In genomic region chr10:74187237-74187636, GRCh38 we compare ENCODE assay signal across 20 cellular contexts. TPM values are rescaled to one million over a fixed set of nuclear protein-coding genes. Genes with fewer than 3 reads are reported as not detected.
A peak's percentile ranks its signal among the peaks of the same experiment; 100 is the strongest.
DNase-seq lines count a peak whose midpoint lies in the region; ATAC-seq and TF ChIP-seq lines count a peak whose summit lies in the region.
"Had no signal": no experiment of that assay in that cellular context is flagged by ENCODE, and none has a peak within 500 bp of the region (broad histone marks: within the 10 kb centered on the region; RNA-seq: fewer than 3 reads in every experiment).

No MANE protein-coding gene starts in this region.

- H3K27ac ChIP-seq in RWPE2 (ENCODE audit: poor library complexity, severe bottlenecking) (peak overlapping the region; percentile 100), foreskin keratinocyte (peak overlapping the region; percentile 38)
- H3K27ac ChIP-seq: parathyroid adenoma, vagina had no signal

- no peaks in the 10 kb centered on the region for H3K27me3 Mint-ChIP-seq in activated naive CD8-positive, alpha-beta T cell
- no peaks in the 10 kb centered on the region for H3K27me3 Mint-ChIP-seq in activated naive CD8-positive, alpha-beta T cell treated with anti-CD3 and anti-CD28 coated beads for 36 hours

- intact Hi-C loops in posterior cingulate gyrus (cut with DNase I): no loop called here

- no peak overlapping the region for H3K4me3 Mint-ChIP-seq in activated naive CD8-positive, alpha-beta T cell
- H3K4me3 Mint-ChIP-seq in activated naive CD8-positive, alpha-beta T cell treated with anti-CD3 and anti-CD28 coated beads for 36 hours: no peak overlapping the region
- H3K4me3 Mint-ChIP-seq: brain, natural killer cell had no signal

- H3K9me3 ChIP-seq in RWPE2 (ENCODE audit: severe bottlenecking): no peaks in the 10 kb centered on the region
- H3K9me3 ChIP-seq: Caco-2, vagina had no signal

- H3K4me1 ChIP-seq in RWPE2 (ENCODE audit: insufficient read depth, poor library complexity, severe bottlenecking) (peaks cover 54% of the 10 kb centered on the region), foreskin keratinocyte (peaks cover 40% of the 10 kb centered on the region)
- H3K4me1 ChIP-seq: parathyroid adenoma had no signal

- no peaks in the 10 kb centered on the region for H3K9me3 Mint-ChIP-seq in activated naive CD8-positive, alpha-beta T cell (ENCODE audit: low read depth)
- H3K9me3 Mint-ChIP-seq in activated naive CD8-positive, alpha-beta T cell treated with anti-CD3 and anti-CD28 coated beads for 36 hours: peaks cover 4% of the 10 kb centered on the region
- H3K9me3 Mint-ChIP-seq: natural killer cell had no signal

- no peak for DNase-seq in activated naive CD8-positive, alpha-beta T cell treated with anti-CD3 and anti-CD28 coated beads for 36 hours
- DNase-seq in RWPE2 (ENCODE audit: low spot score) (no peak), foreskin keratinocyte (no peak), NCI-H748 treated with DMSO at 0.1 percent for 48 hours (lab: John Stamatoyannopoulos, UW) (no peak), posterior cingulate gyrus (no peak), H7 (no peak)
- DNase-seq: Caco-2; cortex of kidney; foreskin fibroblast; hypothalamus; islet precursor cell; MV-4-11; natural killer cell; NCI-H187 treated with DMSO at 0.1 percent for 48 hours; stimulated activated CD4-positive, alpha-beta T cell treated with anti-CD3 and anti-CD28 coated beads, Interleukin-1b, Interleukin-23, amount 100 ng/mL, for 48 hours had no signal

- H3K27me3 ChIP-seq in RWPE2 (ENCODE audit: insufficient read depth, poor library complexity, severe bottlenecking) (no peaks in the 10 kb centered on the region), foreskin keratinocyte (no peaks in the 10 kb centered on the region), H7 (ENCODE audit: control insufficient read depth, insufficient read depth, low read length) (no peaks in the 10 kb centered on the region)
- H3K27me3 ChIP-seq: vagina had no signal

- peak overlapping the region; percentile 41 for H3K27ac Mint-ChIP-seq in activated naive CD8-positive, alpha-beta T cell
- H3K27ac Mint-ChIP-seq in activated naive CD8-positive, alpha-beta T cell treated with anti-CD3 and anti-CD28 coated beads for 36 hours: no peak overlapping the region
- H3K27ac Mint-ChIP-seq: natural killer cell had no signal

- TF ChIP-seq CTCF in RWPE2 (IDR thresholded peaks at IDR 0.05; ENCODE audit: poor library complexity, severe bottlenecking) (no peak), foreskin keratinocyte (conservative IDR thresholded peaks at IDR 0.05) (no peak)

- H3K36me3 ChIP-seq in RWPE2 (ENCODE audit: low read depth) (peaks cover 12% of the 10 kb centered on the region), H7 (replicated peaks; ENCODE audit: control insufficient read depth, insufficient read depth, low read length) (no peaks in the 10 kb centered on the region)
- H3K36me3 ChIP-seq: vagina had no signal

- H3K4me3 ChIP-seq in RWPE2 (ENCODE audit: severe bottlenecking) (no peak overlapping the region), H7 (ENCODE audit: insufficient read depth, low read depth, low read length) (no peak overlapping the region)
- H3K4me3 ChIP-seq: vagina had no signal

- peaks cover 37% of the 10 kb centered on the region for H3K4me1 Mint-ChIP-seq in activated naive CD8-positive, alpha-beta T cell (ENCODE audit: low read depth)
- peaks cover 40% of the 10 kb centered on the region for H3K4me1 Mint-ChIP-seq in activated naive CD8-positive, alpha-beta T cell treated with anti-CD3 and anti-CD28 coated beads for 36 hours

- ATAC-seq in RWPE2 (ENCODE audit: low read depth) (no peak), foreskin keratinocyte (no peak), HG03159 (IDR thresholded peaks at IDR 0.05; ENCODE audit: unreplicated experiment) (no peak)
- ATAC-seq: natural killer cell had no signal

- H3K36me3 Mint-ChIP-seq in activated naive CD8-positive, alpha-beta T cell: peaks cover 4% of the 10 kb centered on the region
- peaks cover 26% of the 10 kb centered on the region for H3K36me3 Mint-ChIP-seq in activated naive CD8-positive, alpha-beta T cell treated with anti-CD3 and anti-CD28 coated beads for 36 hours
- H3K36me3 Mint-ChIP-seq: natural killer cell had no signal

RNA-seq across cellular contexts. Expression of gene ADK, which starts 36.2 kb away (rescaled TPM):
- total RNA-seq in activated naive CD8-positive, alpha-beta T cell treated with anti-CD3 and anti-CD28 coated beads for 36 hours: 10 to 100 TPM; 56.5 to 57.4 TPM
- total RNA-seq in foreskin keratinocyte: 96.5 and 111 TPM in 2 replicates
- 109 and 114 TPM in 2 replicates for polyA plus RNA-seq in foreskin keratinocyte
- total RNA-seq in H7 (2014; rRNA removed; shearing (Covaris generic)): 20.1 and 28.0 TPM in 2 replicates

RNA-seq across cellular contexts. Expression of gene AP3M1, which starts 36.6 kb away (rescaled TPM):
- total RNA-seq in activated naive CD8-positive, alpha-beta T cell treated with anti-CD3 and anti-CD28 coated beads for 36 hours: 10 to 100 TPM; 45.4 to 46.4 TPM
- total RNA-seq in foreskin keratinocyte: 31.8 and 33.6 TPM in 2 replicates
- polyA plus RNA-seq in foreskin keratinocyte: 11.4 and 13.5 TPM in 2 replicates
- total RNA-seq in H7 (2014; rRNA removed; shearing (Covaris generic)): 27.8 and 32.7 TPM in 2 replicates
